Comparison of ENCODE assay signal across 20 cellular contexts in genomic region chr12:39036060-39036459, GRCh38.
DNase-seq lines count a peak whose midpoint lies in the region; ATAC-seq, FAIRE-seq and TF ChIP-seq lines count a peak whose summit lies in the region.
"Had no signal": no experiment of that assay in that cellular context is flagged by ENCODE, and none has a peak within 500 bp of the region (broad histone marks: within the 10 kb centered on the region; RNA-seq: fewer than 3 reads in every experiment).

No MANE protein-coding gene starts in this region.

- peak overlapping the region; percentile 80 for H3K27ac ChIP-seq in HEK293 (ENCODE audit: extremely low read depth, low read depth, low read length)
- H3K27ac ChIP-seq in small intestine (ENCODE audit: low read depth in 1 of 2, low read length in 1 of 2): no peak overlapping the region
- H3K27ac ChIP-seq: 22Rv1; A549; BLaER1 treated with 17β-estradiol and CSF1 and Interleukin-3, amounts not matched to agents 10 nM and 100 nM; C4-2B had no signal

- no peak overlapping the region for H3K4me3 ChIP-seq in HEK293 (ENCODE audit: low read depth, low read length)
- H3K4me3 ChIP-seq in small intestine (ENCODE audit: low read depth in 1 of 2, low read length in 2 of 2): no peak overlapping the region
- H3K4me3 ChIP-seq: A549; BLaER1 treated with 17β-estradiol and CSF1 and Interleukin-3, amounts not matched to agents 10 nM and 100 nM had no signal

- H3K27me3 ChIP-seq in small intestine (ENCODE audit: control insufficient read depth in 2 of 2, insufficient read depth in 2 of 2, low read length in 2 of 2): no peaks in the 10 kb centered on the region
- H3K27me3 ChIP-seq: BLaER1 treated with 17β-estradiol and CSF1 and Interleukin-3, amounts not matched to agents 10 nM and 100 nM had no signal

- POLR2A ChIA-PET in HEK293 (lab: Yijun Ruan, JAX): no interaction called here

- peak; percentile 86 for ATAC-seq in left colon
- no peak for ATAC-seq in left ventricle myocardium superior
- ATAC-seq: A549; CD8-positive, alpha-beta T cell had no signal

- H3K36me3 ChIP-seq in HEK293 (ENCODE audit: control insufficient read depth in 2 of 2, insufficient read depth in 1 of 2, low read length in 2 of 2) (no peaks in the 10 kb centered on the region), small intestine (ENCODE audit: control insufficient read depth in 2 of 2, insufficient read depth in 2 of 2, low read length in 2 of 2) (no peaks in the 10 kb centered on the region)
- H3K36me3 ChIP-seq: BLaER1 treated with 17β-estradiol and CSF1 and Interleukin-3, amounts not matched to agents 10 nM and 100 nM had no signal

- H3K4me1 ChIP-seq in HEK293 (ENCODE audit: control insufficient read depth, insufficient read depth, low read length): peaks cover 25% of the 10 kb centered on the region
- H3K4me1 ChIP-seq in small intestine (ENCODE audit: control insufficient read depth in 2 of 2, insufficient read depth in 1 of 2, low read depth in 1 of 2, low read length in 1 of 2): no peaks in the 10 kb centered on the region
- H3K4me1 ChIP-seq: A549, Caco-2 had no signal

- no peak for TF ChIP-seq CTCF in HEK293 (tag by site-specific recombination; IDR thresholded peaks at IDR 0.05)

- no peak for FAIRE-seq in small intestine (lab: Jason Lieb, UNC)
- FAIRE-seq: A549, D721Med, G401.6, GM12891, GM19239 had no signal

- 14 to 38% (median 20%) methylated on average over 1 of the region's 1 CpG for WGBS in small intestine, 3 donors

- DNase-seq in left colon (no peak), small intestine (peak; percentile 69), islet precursor cell (no peak), left ventricle myocardium superior (no peak)
- DNase-seq: AML-193; Caco-2; Calu3; CD4-positive, alpha-beta T cell; CD8-positive, alpha-beta T cell; DMS79 treated with DMSO at 0.1 percent for 48 hours; GF-D8 had no signal

- CTCF ChIA-PET in HEK293 (lab: Yijun Ruan, JAX): no interaction called here

- no peaks in the 10 kb centered on the region for H3K9me3 ChIP-seq in HEK293 (ENCODE audit: control insufficient read depth, insufficient read depth, low read depth, low read length)
- H3K9me3 ChIP-seq in small intestine (ENCODE audit: control insufficient read depth, low read depth): no peaks in the 10 kb centered on the region
- H3K9me3 ChIP-seq: A549; BLaER1 treated with 17β-estradiol and CSF1 and Interleukin-3, amounts not matched to agents 10 nM and 100 nM; Caco-2 had no signal

- intact Hi-C loops in left colon (cut with DNase I, micrococcal nuclease) (no loop called here), left ventricle myocardium superior (cut with micrococcal nuclease) (no loop called here)

TF ChIP-seq in HEK293, 187 proteins besides CTCF, POLR2A, EP300 and RAD21 (continues in another document):
- 0 out of 2 replicates have a peak, but pooled peaks have one; percentile 33 for TF ChIP-seq ZNF2 (tag by site-specific recombination; IDR thresholded peaks at IDR 0.05)
- TF ChIP-seq ZNF311 (tag by site-specific recombination; IDR thresholded peaks at IDR 0.05; ENCODE audit: borderline replicate concordance): no peak
- peak; percentile 39; the same call in 1 of the 2 replicates for TF ChIP-seq KLF1 (tag by site-specific recombination; IDR thresholded peaks at IDR 0.05)
- TF ChIP-seq ZNF214 (tag by site-specific recombination; IDR thresholded peaks at IDR 0.05; ENCODE audit: borderline replicate concordance): no peak
- peak; percentile 93 for TF ChIP-seq OSR2 (tag by site-specific recombination; IDR thresholded peaks at IDR 0.05)
- TF ChIP-seq EGR2 (tag by site-specific recombination; IDR thresholded peaks at IDR 0.05; ENCODE audit: low read depth): no peak
- TF ChIP-seq, protein P1, sequence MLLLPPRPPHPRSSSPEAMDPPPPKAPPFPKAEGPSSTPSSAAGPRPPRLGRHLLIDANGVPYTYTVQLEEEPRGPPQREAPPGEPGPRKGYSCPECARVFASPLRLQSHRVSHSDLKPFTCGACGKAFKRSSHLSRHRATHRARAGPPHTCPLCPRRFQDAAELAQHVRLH (tag by site-specific recombination; IDR thresholded peaks at IDR 0.05): peak; percentile 88
- no peak for TF ChIP-seq ZBTB21 (tag by site-specific recombination; IDR thresholded peaks at IDR 0.05)
- TF ChIP-seq ZNF37A (tag by site-specific recombination; IDR thresholded peaks at IDR 0.05): no peak
- peak; percentile 38; the same call in 1 of the 2 replicates for TF ChIP-seq GLIS1 (tag by site-specific recombination; IDR thresholded peaks at IDR 0.05)
- no peak for TF ChIP-seq ZNF48 (tag by site-specific recombination; IDR thresholded peaks at IDR 0.05)
- peak; percentile 90 for TF ChIP-seq FEZF1 (tag by site-specific recombination; IDR thresholded peaks at IDR 0.05)
- TF ChIP-seq ZNF24 (tag by site-specific recombination; IDR thresholded peaks at IDR 0.05): no peak; the same call in 1 of the 2 replicates
- TF ChIP-seq INSM2 (tag by site-specific recombination; IDR thresholded peaks at IDR 0.05): 0 out of 2 replicates have a peak, but pooled peaks have one; percentile 46
- TF ChIP-seq ZBTB26 (tag by site-specific recombination; optimal IDR thresholded peaks at IDR 0.05): no peak
- peak; percentile 84 for TF ChIP-seq ZSCAN30 (tag by site-specific recombination; IDR thresholded peaks at IDR 0.05)
- TF ChIP-seq ZNF664 (tag by site-specific recombination; IDR thresholded peaks at IDR 0.05): no peak
- no peak for TF ChIP-seq ZSCAN18 (tag by site-specific recombination; IDR thresholded peaks at IDR 0.05)
- no peak for TF ChIP-seq ZNF274 (IDR thresholded peaks at IDR 0.05; ENCODE audit: low read length)
- no peak for TF ChIP-seq ZNF274 (tag by site-specific recombination; IDR thresholded peaks at IDR 0.05; ENCODE audit: borderline replicate concordance)
- TF ChIP-seq, protein P2, sequence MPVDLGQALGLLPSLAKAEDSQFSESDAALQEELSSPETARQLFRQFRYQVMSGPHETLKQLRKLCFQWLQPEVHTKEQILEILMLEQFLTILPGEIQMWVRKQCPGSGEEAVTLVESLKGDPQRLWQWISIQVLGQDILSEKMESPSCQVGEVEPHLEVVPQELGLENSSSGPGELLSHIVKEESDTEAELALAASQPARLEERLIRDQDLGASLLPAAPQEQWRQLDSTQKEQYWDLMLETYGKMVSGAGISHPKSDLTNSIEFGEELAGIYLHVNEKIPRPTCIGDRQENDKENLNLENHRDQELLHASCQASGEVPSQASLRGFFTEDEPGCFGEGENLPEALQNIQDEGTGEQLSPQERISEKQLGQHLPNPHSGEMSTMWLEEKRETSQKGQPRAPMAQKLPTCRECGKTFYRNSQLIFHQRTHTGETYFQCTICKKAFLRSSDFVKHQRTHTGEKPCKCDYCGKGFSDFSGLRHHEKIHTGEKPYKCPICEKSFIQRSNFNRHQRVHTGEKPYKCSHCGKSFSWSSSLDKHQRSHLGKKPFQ (tag by site-specific recombination; IDR thresholded peaks at IDR 0.05): peak; percentile 54; the same call in 1 of the 2 replicates
- TF ChIP-seq ZNF354C (tag by site-specific recombination; IDR thresholded peaks at IDR 0.05; ENCODE audit: borderline replicate concordance, low read depth): no peak
- TF ChIP-seq BCL11A (tag by site-specific recombination; IDR thresholded peaks at IDR 0.05; ENCODE audit: low read depth): peak; percentile 85
- no peak for TF ChIP-seq ZNF548 (tag by site-specific recombination; IDR thresholded peaks at IDR 0.05)
